ENCODE assay signal across 12 cellular contexts in the genomic region with DNA sequence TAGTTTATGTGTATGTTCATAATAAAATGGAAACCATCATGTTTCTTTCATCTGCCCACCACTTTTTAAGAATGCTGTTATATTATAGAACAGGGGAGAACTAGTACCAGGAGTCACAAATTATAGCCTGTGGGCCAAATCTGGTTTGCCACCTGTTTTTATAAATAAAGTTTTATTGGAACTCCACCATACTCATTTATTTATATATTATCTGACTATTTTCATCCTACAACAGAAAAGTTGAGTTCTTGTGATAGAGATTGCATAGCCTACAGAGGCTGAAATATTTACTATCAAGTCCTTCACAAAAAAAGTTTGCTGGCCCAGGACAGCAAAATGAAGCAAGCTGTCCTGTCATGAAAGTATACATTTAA. TPM values are rescaled to one million over a fixed set of nuclear protein-coding genes. Genes with fewer than 3 reads are reported as not detected.
A peak's percentile ranks its signal among the peaks of the same experiment; 100 is the strongest.
DNase-seq lines count a peak whose midpoint lies in the region; ATAC-seq and TF ChIP-seq lines count a peak whose summit lies in the region.
"Had no signal": no experiment of that assay in that cellular context is flagged by ENCODE, and none has a peak within 500 bp of the region (broad histone marks: within the 10 kb centered on the region; RNA-seq: fewer than 3 reads in every experiment).

No MANE protein-coding gene starts in this region.

- no peak overlapping the region for H2BK15ac ChIP-seq in mesenchymal stem cell (ENCODE audit: low read depth, poor library complexity, severe bottlenecking)

- H3K9me3 Mint-ChIP-seq in activated T-cell treated with anti-CD3 and anti-CD28 coated beads, Interleukin-2, amount 50 U/mL, for 72 hours = no peaks in the 10 kb centered on the region
- H3K9me3 Mint-ChIP-seq in activated T-cell treated with anti-CD3 and anti-CD28 coated beads, Interleukin-2, amount 50 U/mL, for 4 hours = no peaks in the 10 kb centered on the region
- H3K9me3 Mint-ChIP-seq in activated CD8-positive, alpha-beta T cell treated with anti-CD3 and anti-CD28 coated beads for 36 hours = peaks cover 3% of the 10 kb centered on the region

- H3K79me1 ChIP-seq in mesenchymal stem cell (replicated peaks; ENCODE audit: low read length, poor library complexity, severe bottlenecking) = peaks cover 2% of the 10 kb centered on the region

- H4K91ac ChIP-seq in mesenchymal stem cell (ENCODE audit: low read length) = no peak overlapping the region

- H3K27me3 ChIP-seq in mesenchymal stem cell (ENCODE audit: control insufficient read depth in 1 of 2, insufficient read depth in 1 of 2, low read length in 2 of 2) = no peaks in the 10 kb centered on the region
- no peaks in the 10 kb centered on the region for H3K27me3 ChIP-seq in subcutaneous abdominal adipose tissue (ENCODE audit: control insufficient read depth in 5 of 5, insufficient read depth in 4 of 5, low read length in 5 of 5)

- no peak overlapping the region for H3K9ac ChIP-seq in mesenchymal stem cell (ENCODE audit: low read length)
- H3K9ac ChIP-seq in subcutaneous abdominal adipose tissue (ENCODE audit: low read length in 5 of 5) = no peak overlapping the region

- H3K27ac Mint-ChIP-seq in activated T-cell treated with anti-CD3 and anti-CD28 coated beads, Interleukin-2, amount 50 U/mL, for 72 hours = peak overlapping the region; percentile 62
- H3K27ac Mint-ChIP-seq in activated CD8-positive, alpha-beta T cell treated with anti-CD3 and anti-CD28 coated beads for 36 hours = peak overlapping the region; percentile 93

- H3K36me3 Mint-ChIP-seq in activated T-cell treated with anti-CD3 and anti-CD28 coated beads, Interleukin-2, amount 50 U/mL, for 72 hours (ENCODE audit: insufficient read depth in 2 of 2) = no peaks in the 10 kb centered on the region
- peaks cover 6% of the 10 kb centered on the region for H3K36me3 Mint-ChIP-seq in activated T-cell treated with anti-CD3 and anti-CD28 coated beads, Interleukin-2, amount 50 U/mL, for 4 hours (ENCODE audit: insufficient read depth)
- peaks cover 20% of the 10 kb centered on the region for H3K36me3 Mint-ChIP-seq in activated CD8-positive, alpha-beta T cell treated with anti-CD3 and anti-CD28 coated beads for 36 hours (ENCODE audit: low read depth)

- H2BK12ac ChIP-seq in mesenchymal stem cell (ENCODE audit: low read length in 2 of 2) = no peak overlapping the region

- no peak overlapping the region for H2AFZ ChIP-seq in mesenchymal stem cell (ENCODE audit: low read depth, low read length)

- no peak overlapping the region for H4K8ac ChIP-seq in mesenchymal stem cell (ENCODE audit: low read length)

- H3K23ac ChIP-seq in mesenchymal stem cell (ENCODE audit: low read length in 2 of 2) = no peak overlapping the region

- H2BK5ac ChIP-seq in mesenchymal stem cell (ENCODE audit: low read depth, low read length, poor library complexity, severe bottlenecking) = no peak overlapping the region

- H3K14ac ChIP-seq in mesenchymal stem cell (ENCODE audit: low read length in 2 of 2) = no peak overlapping the region

- ATAC-seq in activated T-cell treated with anti-CD3 and anti-CD28 coated beads, Interleukin-2, amount 50 U/mL, for 72 hours (replicated peaks in 1 of 2) = no peak
- no peak for ATAC-seq in activated T-cell treated with anti-CD3 and anti-CD28 coated beads, Interleukin-2, amount 50 U/mL, for 4 hours
- peak; percentile 20 for ATAC-seq in activated CD8-positive, alpha-beta T cell treated with anti-CD3 and anti-CD28 coated beads for 36 hours

- H3K9me3 ChIP-seq in mesenchymal stem cell (ENCODE audit: control insufficient read depth, low read length) (no peaks in the 10 kb centered on the region), subcutaneous abdominal adipose tissue (ENCODE audit: control insufficient read depth in 5 of 5, low read length in 5 of 5) (no peaks in the 10 kb centered on the region)

- H3K27ac ChIP-seq in mesenchymal stem cell (ENCODE audit: low read length, poor library complexity, severe bottlenecking) (peak overlapping the region; percentile 85), subcutaneous abdominal adipose tissue (ENCODE audit: low read depth, low read length) (peak overlapping the region; percentile 76)

- H3K4me3 Mint-ChIP-seq in activated T-cell treated with anti-CD3 and anti-CD28 coated beads, Interleukin-2, amount 50 U/mL, for 72 hours = peak overlapping the region; percentile 56 to 83
- no peak overlapping the region for H3K4me3 Mint-ChIP-seq in activated T-cell treated with anti-CD3 and anti-CD28 coated beads, Interleukin-2, amount 50 U/mL, for 4 hours
- peak overlapping the region; percentile 62 for H3K4me3 Mint-ChIP-seq in activated CD8-positive, alpha-beta T cell treated with anti-CD3 and anti-CD28 coated beads for 36 hours

- no peak overlapping the region for H3K4me2 ChIP-seq in mesenchymal stem cell (ENCODE audit: low read length, poor library complexity, severe bottlenecking)

- CTCF ChIA-PET in activated CD8-positive, alpha-beta T cell treated with anti-CD3 and anti-CD28 coated beads for 36 hours (lab: Charles Lee) = interaction anchor here (1.0 to 5.7 kb wide), 8 partner anchors 9 to 181 kb away, joined by 3 to 41 read pairs (median 16); no protein-coding TSS in a partner anchor

- no peak overlapping the region for H3K4me3 ChIP-seq in mesenchymal stem cell (ENCODE audit: insufficient read depth in 1 of 2, low read depth in 1 of 2, low read length in 2 of 2)
- H3K4me3 ChIP-seq in subcutaneous abdominal adipose tissue (ENCODE audit: low read depth in 1 of 5, low read length in 5 of 5) = peak overlapping the region in 2 of 5 donors; percentile 17 to 45

- peaks cover 61% of the 10 kb centered on the region for H3K4me1 Mint-ChIP-seq in activated T-cell treated with anti-CD3 and anti-CD28 coated beads, Interleukin-2, amount 50 U/mL, for 72 hours (ENCODE audit: low read depth)
- H3K4me1 Mint-ChIP-seq in activated T-cell treated with anti-CD3 and anti-CD28 coated beads, Interleukin-2, amount 50 U/mL, for 4 hours (ENCODE audit: low read depth) = peaks cover 52% of the 10 kb centered on the region
- peaks cover 62% of the 10 kb centered on the region for H3K4me1 Mint-ChIP-seq in activated CD8-positive, alpha-beta T cell treated with anti-CD3 and anti-CD28 coated beads for 36 hours (ENCODE audit: low read depth)

- TF ChIP-seq CTCF in activated CD8-positive, alpha-beta T cell treated with anti-CD3 and anti-CD28 coated beads for 36 hours (IDR thresholded peaks at IDR 0.05) = no peak

- no peaks in the 10 kb centered on the region for H3K27me3 Mint-ChIP-seq in activated T-cell treated with anti-CD3 and anti-CD28 coated beads, Interleukin-2, amount 50 U/mL, for 72 hours (ENCODE audit: low read depth)
- no peaks in the 10 kb centered on the region for H3K27me3 Mint-ChIP-seq in activated T-cell treated with anti-CD3 and anti-CD28 coated beads, Interleukin-2, amount 50 U/mL, for 4 hours (ENCODE audit: low read depth)
- no peaks in the 10 kb centered on the region for H3K27me3 Mint-ChIP-seq in activated CD8-positive, alpha-beta T cell treated with anti-CD3 and anti-CD28 coated beads for 36 hours

- no peak for DNase-seq in activated T-cell treated with anti-CD3 and anti-CD28 coated beads, Interleukin-2, amount 50 U/mL, for 72 hours
- no peak for DNase-seq in activated T-cell treated with anti-CD3 and anti-CD28 coated beads, Interleukin-2, amount 50 U/mL, for 4 hours
- DNase-seq in activated CD8-positive, alpha-beta T cell treated with anti-CD3 and anti-CD28 coated beads for 36 hours = no peak
- DNase-seq in mesenchymal stem cell (no peak), NCI-H2107 treated with DMSO at 0.1 percent for 48 hours (lab: John Stamatoyannopoulos, UW; ENCODE audit: unreplicated experiment) (no peak), DMS79 treated with DMSO at 0.1 percent for 48 hours (lab: John Stamatoyannopoulos, UW) (no peak)
- DNase-seq in activated CD4-positive, CD25-positive, alpha-beta regulatory T cell (lab: John Stamatoyannopoulos, UW) = no peak
- DNase-seq: aorta, Karpas-422, kidney glomerular epithelial cell, NCI-H345 had no signal

- H3K36me3 ChIP-seq in mesenchymal stem cell (ENCODE audit: control insufficient read depth in 1 of 2, insufficient read depth in 2 of 2, low read depth in 1 of 2, low read length in 2 of 2) (no peaks in the 10 kb centered on the region), subcutaneous abdominal adipose tissue (ENCODE audit: control insufficient read depth in 5 of 5, insufficient read depth in 5 of 5, low read length in 5 of 5) (no peaks in the 10 kb centered on the region)

- no peak overlapping the region for H3K4ac ChIP-seq in mesenchymal stem cell (ENCODE audit: low read depth in 1 of 2, low read length in 2 of 2)

- H3K4me1 ChIP-seq in mesenchymal stem cell (ENCODE audit: control insufficient read depth, insufficient read depth, low read depth, low read length) (peaks cover 4% of the 10 kb centered on the region), subcutaneous abdominal adipose tissue (ENCODE audit: control insufficient read depth in 5 of 5, insufficient read depth in 5 of 5, low read length in 5 of 5) (peaks cover 0 to 58% (median 48%) of the 10 kb centered on the region in 5 donors)

- peak overlapping the region in 1 of 2 experiments; percentile 93 for H3K18ac ChIP-seq in mesenchymal stem cell (ENCODE audit: low read depth in 1 of 2, low read length in 2 of 2)

- intact Hi-C loops in activated CD8-positive, alpha-beta T cell treated with anti-CD3 and anti-CD28 coated beads for 36 hours (cut with micrococcal nuclease) = loop anchor here (1.0 to 10.0 kb wide), 2 partner anchors 14 to 238 kb away; no protein-coding TSS in a partner anchor

- no peak overlapping the region for H2AK5ac ChIP-seq in mesenchymal stem cell (ENCODE audit: low read length, severe bottlenecking)

- POLR2A ChIA-PET in activated CD8-positive, alpha-beta T cell treated with anti-CD3 and anti-CD28 coated beads for 36 hours (lab: Charles Lee) = interaction anchor here (1.3 to 1.8 kb wide), 3 partner anchors 11 to 188 kb away, joined by 4 to 8 read pairs (median 4); partner anchors contain the start of gene TBC1D23

- no peak overlapping the region for H2BK120ac ChIP-seq in mesenchymal stem cell (ENCODE audit: low read depth, low read length)

RNA-seq across cellular contexts. Expression of gene FILIP1L, which starts 41.3 kb away (rescaled TPM):
- total RNA-seq in activated T-cell treated with anti-CD3 and anti-CD28 coated beads, Interleukin-2, amount 50 U/mL, for 72 hours = under 1 TPM; 0.46 to 0.93 TPM
- total RNA-seq in activated T-cell treated with anti-CD3 and anti-CD28 coated beads, Interleukin-2, amount 50 U/mL, for 4 hours = under 1 TPM in 2 of 3 donors, not detected in 1; 0.08 to 0.28 TPM
- under 1 TPM; 0.11 to 0.13 TPM for total RNA-seq in activated CD8-positive, alpha-beta T cell treated with anti-CD3 and anti-CD28 coated beads for 36 hours
- polyA plus RNA-seq in mesenchymal stem cell (2013, experiment 1 of 2) = 200 TPM
- polyA plus RNA-seq in mesenchymal stem cell (2013, experiment 2 of 2) = 198 TPM
